Comparison of ENCODE assay signal across 1 cellular context in genomic region chrX:71253253-71254091, GRCh38.
TF ChIP-seq lines count a peak whose summit lies in the region.

No MANE protein-coding gene starts in this region.

TF ChIP-seq in H1, 55 proteins besides CTCF, POLR2A, EP300 and RAD21:
- no peak for TF ChIP-seq HDAC2 (IDR thresholded peaks at IDR 0.05; ENCODE audit: borderline replicate concordance in 1 of 2, low read depth in 2 of 2, low read length in 2 of 2)
- TF ChIP-seq E2F6 (IDR thresholded peaks at IDR 0.05): no peak
- TF ChIP-seq BACH1 (IDR thresholded peaks at IDR 0.05; ENCODE audit: low read length): no peak
- no peak for TF ChIP-seq POU5F1 (IDR thresholded peaks at IDR 0.05; ENCODE audit: low read depth, low read length)
- 0 out of 2 replicates have a peak, but pooled peaks have one; percentile 18 for TF ChIP-seq MAX (IDR thresholded peaks at IDR 0.05)
- no peak for TF ChIP-seq TAF7 (optimal IDR thresholded peaks at IDR 0.05; ENCODE audit: borderline replicate concordance, low read depth, low read length)
- no peak for TF ChIP-seq SIRT6 (IDR thresholded peaks at IDR 0.05; ENCODE audit: low read length)
- peak; percentile 83 for TF ChIP-seq ASH2L (IDR thresholded peaks at IDR 0.05; ENCODE audit: low read length)
- no peak for TF ChIP-seq SP1 (IDR thresholded peaks at IDR 0.05; ENCODE audit: low read depth, low read length)
- TF ChIP-seq BCL11A (IDR thresholded peaks at IDR 0.05; ENCODE audit: low read depth in 2 of 2, low read length in 2 of 2): no peak
- no peak for TF ChIP-seq MAFK (IDR thresholded peaks at IDR 0.05; ENCODE audit: low read depth, low read length)
- no peak for TF ChIP-seq BRCA1 (IDR thresholded peaks at IDR 0.05; ENCODE audit: low read depth, low read length)
- no peak for TF ChIP-seq PHF8 (conservative IDR thresholded peaks at IDR 0.05; ENCODE audit: low read depth, low read length)
- no peak for TF ChIP-seq GABPA (IDR thresholded peaks at IDR 0.05; ENCODE audit: borderline replicate concordance, insufficient read depth, low read length)
- TF ChIP-seq EZH2 (IDR thresholded peaks at IDR 0.05; ENCODE audit: low read depth, low read length, severe bottlenecking): no peak
- TF ChIP-seq NANOG (IDR thresholded peaks at IDR 0.05; ENCODE audit: insufficient read depth, low read depth, low read length, poor library complexity, severe bottlenecking): no peak
- no peak for TF ChIP-seq CEBPB (IDR thresholded peaks at IDR 0.05; ENCODE audit: low read depth, low read length)
- no peak for TF ChIP-seq CHD1 (IDR thresholded peaks at IDR 0.05; ENCODE audit: low read depth, low read length)
- TF ChIP-seq SAP30 (IDR thresholded peaks at IDR 0.05; ENCODE audit: insufficient read depth, insufficient replicate concordance, low read length): no peak
- no peak for TF ChIP-seq TEAD4 (IDR thresholded peaks at IDR 0.05; ENCODE audit: low read depth, low read length)
- TF ChIP-seq EGR1 (IDR thresholded peaks at IDR 0.05; ENCODE audit: borderline replicate concordance, low read depth, low read length): 0 out of 2 replicates have a peak, but pooled peaks have one; percentile 4
- no peak for TF ChIP-seq CBX8 (IDR thresholded peaks at IDR 0.05; ENCODE audit: borderline replicate concordance, low read depth, low read length)
- TF ChIP-seq ATF2 (IDR thresholded peaks at IDR 0.05; ENCODE audit: low read length): no peak
- TF ChIP-seq GTF2F1 (IDR thresholded peaks at IDR 0.05; ENCODE audit: borderline replicate concordance, low read depth, low read length): no peak
- TF ChIP-seq KDM1A (IDR thresholded peaks at IDR 0.05; ENCODE audit: borderline replicate concordance, low read length): no peak
- TF ChIP-seq POLR2AphosphoS5 (IDR thresholded peaks at IDR 0.05; ENCODE audit: low read depth, low read length): peak; percentile 34; the same call in 1 of the 2 replicates
